ENCODE assay signal across 1 cellular context in the genomic region with DNA sequence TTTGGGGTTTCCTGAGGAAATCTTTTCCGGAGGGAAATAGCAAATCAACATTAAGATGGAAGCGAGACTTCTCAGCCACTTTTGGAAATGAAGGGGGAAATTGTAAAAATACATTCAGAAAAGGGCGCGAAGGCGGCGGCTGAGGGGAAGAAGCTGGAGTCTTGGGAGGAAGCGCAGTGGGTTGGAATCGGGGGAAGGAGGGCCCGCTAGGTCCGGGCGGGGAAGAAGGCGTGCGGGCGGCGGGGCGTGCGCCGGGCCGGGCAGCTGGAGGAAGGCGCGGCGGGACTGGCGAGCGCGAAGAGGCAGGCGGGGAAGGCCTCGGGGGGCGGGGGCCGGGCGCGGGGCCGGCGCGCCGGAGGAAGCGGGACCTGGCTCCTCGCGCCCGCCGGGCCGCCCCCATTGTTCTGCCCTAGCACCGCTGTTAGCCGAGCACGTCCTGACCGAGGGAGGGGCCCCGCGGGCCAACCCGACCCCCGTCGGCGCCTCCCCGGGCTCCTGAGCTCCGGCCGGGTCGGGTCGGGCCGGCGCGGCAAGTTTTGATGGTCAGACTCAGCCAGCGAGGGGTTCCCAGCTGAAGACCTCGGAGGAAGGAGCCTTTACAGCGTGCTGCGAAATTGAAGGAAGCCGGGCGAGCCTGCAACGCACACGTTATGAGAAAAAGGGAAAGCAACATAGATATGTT.
TF ChIP-seq lines count a peak whose summit lies in the region.

No MANE protein-coding gene starts in this region.

TF ChIP-seq in K562, 482 proteins besides CTCF, POLR2A, EP300 and RAD21 (continued from another document and continues in another):
- TF ChIP-seq, protein P1, sequence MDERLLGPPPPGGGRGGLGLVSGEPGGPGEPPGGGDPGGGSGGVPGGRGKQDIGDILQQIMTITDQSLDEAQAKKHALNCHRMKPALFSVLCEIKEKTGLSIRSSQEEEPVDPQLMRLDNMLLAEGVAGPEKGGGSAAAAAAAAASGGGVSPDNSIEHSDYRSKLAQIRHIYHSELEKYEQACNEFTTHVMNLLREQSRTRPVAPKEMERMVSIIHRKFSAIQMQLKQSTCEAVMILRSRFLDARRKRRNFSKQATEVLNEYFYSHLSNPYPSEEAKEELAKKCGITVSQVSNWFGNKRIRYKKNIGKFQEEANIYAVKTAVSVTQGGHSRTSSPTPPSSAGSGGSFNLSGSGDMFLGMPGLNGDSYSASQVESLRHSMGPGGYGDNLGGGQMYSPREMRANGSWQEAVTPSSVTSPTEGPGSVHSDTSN (CRISPR knock-in tag; IDR thresholded peaks at IDR 0.05; ENCODE audit: low read depth) = no peak
- TF ChIP-seq, protein P1 (tag; conservative IDR thresholded peaks at IDR 0.05; ENCODE audit: low read depth) = no peak
- no peak for TF ChIP-seq CHD2 (IDR thresholded peaks at IDR 0.05; ENCODE audit: low read depth, low read length)
- TF ChIP-seq ZNF121 (CRISPR knock-in tag; conservative IDR thresholded peaks at IDR 0.05) = no peak
- TF ChIP-seq, protein P2, sequence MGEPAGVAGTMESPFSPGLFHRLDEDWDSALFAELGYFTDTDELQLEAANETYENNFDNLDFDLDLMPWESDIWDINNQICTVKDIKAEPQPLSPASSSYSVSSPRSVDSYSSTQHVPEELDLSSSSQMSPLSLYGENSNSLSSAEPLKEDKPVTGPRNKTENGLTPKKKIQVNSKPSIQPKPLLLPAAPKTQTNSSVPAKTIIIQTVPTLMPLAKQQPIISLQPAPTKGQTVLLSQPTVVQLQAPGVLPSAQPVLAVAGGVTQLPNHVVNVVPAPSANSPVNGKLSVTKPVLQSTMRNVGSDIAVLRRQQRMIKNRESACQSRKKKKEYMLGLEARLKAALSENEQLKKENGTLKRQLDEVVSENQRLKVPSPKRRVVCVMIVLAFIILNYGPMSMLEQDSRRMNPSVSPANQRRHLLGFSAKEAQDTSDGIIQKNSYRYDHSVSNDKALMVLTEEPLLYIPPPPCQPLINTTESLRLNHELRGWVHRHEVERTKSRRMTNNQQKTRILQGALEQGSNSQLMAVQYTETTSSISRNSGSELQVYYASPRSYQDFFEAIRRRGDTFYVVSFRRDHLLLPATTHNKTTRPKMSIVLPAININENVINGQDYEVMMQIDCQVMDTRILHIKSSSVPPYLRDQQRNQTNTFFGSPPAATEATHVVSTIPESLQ (CRISPR knock-in tag; IDR thresholded peaks at IDR 0.05) = 0 out of 2 replicates have a peak, but pooled peaks have one; percentile 24
- TF ChIP-seq, protein P3, sequence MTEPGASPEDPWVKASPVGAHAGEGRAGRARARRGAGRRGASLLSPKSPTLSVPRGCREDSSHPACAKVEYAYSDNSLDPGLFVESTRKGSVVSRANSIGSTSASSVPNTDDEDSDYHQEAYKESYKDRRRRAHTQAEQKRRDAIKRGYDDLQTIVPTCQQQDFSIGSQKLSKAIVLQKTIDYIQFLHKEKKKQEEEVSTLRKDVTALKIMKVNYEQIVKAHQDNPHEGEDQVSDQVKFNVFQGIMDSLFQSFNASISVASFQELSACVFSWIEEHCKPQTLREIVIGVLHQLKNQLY (CRISPR knock-in tag; conservative IDR thresholded peaks at IDR 0.05) = no peak
- peak; percentile 22 to 25; a peak in 3 of 4 replicates for TF ChIP-seq NRF1 (conservative IDR thresholded peaks at IDR 0.05 in 1 of 2, IDR thresholded peaks at IDR 0.05 in 1 of 2)
- TF ChIP-seq ZNF384 (IDR thresholded peaks at IDR 0.05; ENCODE audit: low read depth, low read length) = no peak
- no peak for TF ChIP-seq ZNF316 (IDR thresholded peaks at IDR 0.05)
- TF ChIP-seq, protein P4, sequence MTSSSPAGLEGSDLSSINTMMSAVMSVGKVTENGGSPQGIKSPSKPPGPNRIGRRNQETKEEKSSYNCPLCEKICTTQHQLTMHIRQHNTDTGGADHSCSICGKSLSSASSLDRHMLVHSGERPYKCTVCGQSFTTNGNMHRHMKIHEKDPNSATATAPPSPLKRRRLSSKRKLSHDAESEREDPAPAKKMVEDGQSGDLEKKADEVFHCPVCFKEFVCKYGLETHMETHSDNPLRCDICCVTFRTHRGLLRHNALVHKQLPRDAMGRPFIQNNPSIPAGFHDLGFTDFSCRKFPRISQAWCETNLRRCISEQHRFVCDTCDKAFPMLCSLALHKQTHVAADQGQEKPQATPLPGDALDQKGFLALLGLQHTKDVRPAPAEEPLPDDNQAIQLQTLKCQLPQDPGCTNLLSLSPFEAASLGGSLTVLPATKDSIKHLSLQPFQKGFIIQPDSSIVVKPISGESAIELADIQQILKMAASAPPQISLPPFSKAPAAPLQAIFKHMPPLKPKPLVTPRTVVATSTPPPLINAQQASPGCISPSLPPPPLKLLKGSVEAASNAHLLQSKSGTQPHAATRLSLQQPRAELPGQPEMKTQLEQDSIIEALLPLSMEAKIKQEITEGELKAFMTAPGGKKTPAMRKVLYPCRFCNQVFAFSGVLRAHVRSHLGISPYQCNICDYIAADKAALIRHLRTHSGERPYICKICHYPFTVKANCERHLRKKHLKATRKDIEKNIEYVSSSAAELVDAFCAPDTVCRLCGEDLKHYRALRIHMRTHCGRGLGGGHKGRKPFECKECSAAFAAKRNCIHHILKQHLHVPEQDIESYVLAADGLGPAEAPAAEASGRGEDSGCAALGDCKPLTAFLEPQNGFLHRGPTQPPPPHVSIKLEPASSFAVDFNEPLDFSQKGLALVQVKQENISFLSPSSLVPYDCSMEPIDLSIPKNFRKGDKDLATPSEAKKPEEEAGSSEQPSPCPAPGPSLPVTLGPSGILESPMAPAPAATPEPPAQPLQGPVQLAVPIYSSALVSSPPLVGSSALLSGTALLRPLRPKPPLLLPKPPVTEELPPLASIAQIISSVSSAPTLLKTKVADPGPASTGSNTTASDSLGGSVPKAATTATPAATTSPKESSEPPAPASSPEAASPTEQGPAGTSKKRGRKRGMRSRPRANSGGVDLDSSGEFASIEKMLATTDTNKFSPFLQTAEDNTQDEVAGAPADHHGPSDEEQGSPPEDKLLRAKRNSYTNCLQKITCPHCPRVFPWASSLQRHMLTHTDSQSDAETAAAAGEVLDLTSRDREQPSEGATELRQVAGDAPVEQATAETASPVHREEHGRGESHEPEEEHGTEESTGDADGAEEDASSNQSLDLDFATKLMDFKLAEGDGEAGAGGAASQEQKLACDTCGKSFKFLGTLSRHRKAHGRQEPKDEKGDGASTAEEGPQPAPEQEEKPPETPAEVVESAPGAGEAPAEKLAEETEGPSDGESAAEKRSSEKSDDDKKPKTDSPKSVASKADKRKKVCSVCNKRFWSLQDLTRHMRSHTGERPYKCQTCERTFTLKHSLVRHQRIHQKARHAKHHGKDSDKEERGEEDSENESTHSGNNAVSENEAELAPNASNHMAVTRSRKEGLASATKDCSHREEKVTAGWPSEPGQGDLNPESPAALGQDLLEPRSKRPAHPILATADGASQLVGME (CRISPR knock-in tag; IDR thresholded peaks at IDR 0.05) = no peak
- TF ChIP-seq STAG1 (CRISPR knock-in tag; IDR thresholded peaks at IDR 0.05; ENCODE audit: borderline replicate concordance) = no peak
- no peak for TF ChIP-seq ZBTB8A (IDR thresholded peaks at IDR 0.05; ENCODE audit: partially characterized antibody)
- TF ChIP-seq CSDE1 (IDR thresholded peaks at IDR 0.05) = no peak; a peak in 1 of 4 replicates
- TF ChIP-seq, protein P5, sequence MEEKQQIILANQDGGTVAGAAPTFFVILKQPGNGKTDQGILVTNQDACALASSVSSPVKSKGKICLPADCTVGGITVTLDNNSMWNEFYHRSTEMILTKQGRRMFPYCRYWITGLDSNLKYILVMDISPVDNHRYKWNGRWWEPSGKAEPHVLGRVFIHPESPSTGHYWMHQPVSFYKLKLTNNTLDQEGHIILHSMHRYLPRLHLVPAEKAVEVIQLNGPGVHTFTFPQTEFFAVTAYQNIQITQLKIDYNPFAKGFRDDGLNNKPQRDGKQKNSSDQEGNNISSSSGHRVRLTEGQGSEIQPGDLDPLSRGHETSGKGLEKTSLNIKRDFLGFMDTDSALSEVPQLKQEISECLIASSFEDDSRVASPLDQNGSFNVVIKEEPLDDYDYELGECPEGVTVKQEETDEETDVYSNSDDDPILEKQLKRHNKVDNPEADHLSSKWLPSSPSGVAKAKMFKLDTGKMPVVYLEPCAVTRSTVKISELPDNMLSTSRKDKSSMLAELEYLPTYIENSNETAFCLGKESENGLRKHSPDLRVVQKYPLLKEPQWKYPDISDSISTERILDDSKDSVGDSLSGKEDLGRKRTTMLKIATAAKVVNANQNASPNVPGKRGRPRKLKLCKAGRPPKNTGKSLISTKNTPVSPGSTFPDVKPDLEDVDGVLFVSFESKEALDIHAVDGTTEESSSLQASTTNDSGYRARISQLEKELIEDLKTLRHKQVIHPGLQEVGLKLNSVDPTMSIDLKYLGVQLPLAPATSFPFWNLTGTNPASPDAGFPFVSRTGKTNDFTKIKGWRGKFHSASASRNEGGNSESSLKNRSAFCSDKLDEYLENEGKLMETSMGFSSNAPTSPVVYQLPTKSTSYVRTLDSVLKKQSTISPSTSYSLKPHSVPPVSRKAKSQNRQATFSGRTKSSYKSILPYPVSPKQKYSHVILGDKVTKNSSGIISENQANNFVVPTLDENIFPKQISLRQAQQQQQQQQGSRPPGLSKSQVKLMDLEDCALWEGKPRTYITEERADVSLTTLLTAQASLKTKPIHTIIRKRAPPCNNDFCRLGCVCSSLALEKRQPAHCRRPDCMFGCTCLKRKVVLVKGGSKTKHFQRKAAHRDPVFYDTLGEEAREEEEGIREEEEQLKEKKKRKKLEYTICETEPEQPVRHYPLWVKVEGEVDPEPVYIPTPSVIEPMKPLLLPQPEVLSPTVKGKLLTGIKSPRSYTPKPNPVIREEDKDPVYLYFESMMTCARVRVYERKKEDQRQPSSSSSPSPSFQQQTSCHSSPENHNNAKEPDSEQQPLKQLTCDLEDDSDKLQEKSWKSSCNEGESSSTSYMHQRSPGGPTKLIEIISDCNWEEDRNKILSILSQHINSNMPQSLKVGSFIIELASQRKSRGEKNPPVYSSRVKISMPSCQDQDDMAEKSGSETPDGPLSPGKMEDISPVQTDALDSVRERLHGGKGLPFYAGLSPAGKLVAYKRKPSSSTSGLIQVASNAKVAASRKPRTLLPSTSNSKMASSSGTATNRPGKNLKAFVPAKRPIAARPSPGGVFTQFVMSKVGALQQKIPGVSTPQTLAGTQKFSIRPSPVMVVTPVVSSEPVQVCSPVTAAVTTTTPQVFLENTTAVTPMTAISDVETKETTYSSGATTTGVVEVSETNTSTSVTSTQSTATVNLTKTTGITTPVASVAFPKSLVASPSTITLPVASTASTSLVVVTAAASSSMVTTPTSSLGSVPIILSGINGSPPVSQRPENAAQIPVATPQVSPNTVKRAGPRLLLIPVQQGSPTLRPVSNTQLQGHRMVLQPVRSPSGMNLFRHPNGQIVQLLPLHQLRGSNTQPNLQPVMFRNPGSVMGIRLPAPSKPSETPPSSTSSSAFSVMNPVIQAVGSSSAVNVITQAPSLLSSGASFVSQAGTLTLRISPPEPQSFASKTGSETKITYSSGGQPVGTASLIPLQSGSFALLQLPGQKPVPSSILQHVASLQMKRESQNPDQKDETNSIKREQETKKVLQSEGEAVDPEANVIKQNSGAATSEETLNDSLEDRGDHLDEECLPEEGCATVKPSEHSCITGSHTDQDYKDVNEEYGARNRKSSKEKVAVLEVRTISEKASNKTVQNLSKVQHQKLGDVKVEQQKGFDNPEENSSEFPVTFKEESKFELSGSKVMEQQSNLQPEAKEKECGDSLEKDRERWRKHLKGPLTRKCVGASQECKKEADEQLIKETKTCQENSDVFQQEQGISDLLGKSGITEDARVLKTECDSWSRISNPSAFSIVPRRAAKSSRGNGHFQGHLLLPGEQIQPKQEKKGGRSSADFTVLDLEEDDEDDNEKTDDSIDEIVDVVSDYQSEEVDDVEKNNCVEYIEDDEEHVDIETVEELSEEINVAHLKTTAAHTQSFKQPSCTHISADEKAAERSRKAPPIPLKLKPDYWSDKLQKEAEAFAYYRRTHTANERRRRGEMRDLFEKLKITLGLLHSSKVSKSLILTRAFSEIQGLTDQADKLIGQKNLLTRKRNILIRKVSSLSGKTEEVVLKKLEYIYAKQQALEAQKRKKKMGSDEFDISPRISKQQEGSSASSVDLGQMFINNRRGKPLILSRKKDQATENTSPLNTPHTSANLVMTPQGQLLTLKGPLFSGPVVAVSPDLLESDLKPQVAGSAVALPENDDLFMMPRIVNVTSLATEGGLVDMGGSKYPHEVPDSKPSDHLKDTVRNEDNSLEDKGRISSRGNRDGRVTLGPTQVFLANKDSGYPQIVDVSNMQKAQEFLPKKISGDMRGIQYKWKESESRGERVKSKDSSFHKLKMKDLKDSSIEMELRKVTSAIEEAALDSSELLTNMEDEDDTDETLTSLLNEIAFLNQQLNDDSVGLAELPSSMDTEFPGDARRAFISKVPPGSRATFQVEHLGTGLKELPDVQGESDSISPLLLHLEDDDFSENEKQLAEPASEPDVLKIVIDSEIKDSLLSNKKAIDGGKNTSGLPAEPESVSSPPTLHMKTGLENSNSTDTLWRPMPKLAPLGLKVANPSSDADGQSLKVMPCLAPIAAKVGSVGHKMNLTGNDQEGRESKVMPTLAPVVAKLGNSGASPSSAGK (IDR thresholded peaks at IDR 0.05) = no peak
- no peak for TF ChIP-seq NFIC (IDR thresholded peaks at IDR 0.05)
- no peak for TF ChIP-seq PURB (CRISPR knock-in tag; IDR thresholded peaks at IDR 0.05; ENCODE audit: low read depth)
- no peak for TF ChIP-seq TFAM (CRISPR knock-in tag; conservative IDR thresholded peaks at IDR 0.05)
